Comparison of ENCODE assay signal across 21 cellular contexts in genomic region chr2:45714679-45715078, GRCh38.
"Had no signal": no experiment of that assay in that cellular context is flagged by ENCODE, and none has a peak within 500 bp of the region (broad histone marks: within the 10 kb centered on the region; RNA-seq: fewer than 3 reads in every experiment).

No MANE protein-coding gene starts in this region.

- H3K27me3 ChIP-seq: colonic mucosa, hepatocyte, neutrophil, spleen, transverse colon, uterus had no signal

- H3K4me2 ChIP-seq: hepatocyte had no signal

- H3K4me3 Mint-ChIP-seq: naive thymus-derived CD8-positive, alpha-beta T cell; stimulated activated memory B cell treated with anti-CD40 and anti-IgM and Interleukin-4, amounts not matched to agents 10 μg/mL and 1 μg/mL and 100 μg/mL, for 72 hours; stimulated activated naive CD8-positive, alpha-beta T cell treated with anti-CD3 and anti-CD28 coated beads, Interleukin-15, amount 100 ng/mL, for 72 hours had no signal

- H3K27ac Mint-ChIP-seq: stimulated activated naive CD8-positive, alpha-beta T cell treated with anti-CD3 and anti-CD28 coated beads, Interleukin-15, amount 100 ng/mL, for 72 hours had no signal

- H3K4me1 Mint-ChIP-seq: stimulated activated naive CD8-positive, alpha-beta T cell treated with anti-CD3 and anti-CD28 coated beads, Interleukin-15, amount 100 ng/mL, for 72 hours had no signal

- DNase-seq: colonic mucosa; dermis blood vessel endothelial cell; foreskin melanocyte; head of caudate nucleus; kidney; left colon; left ventricle myocardium superior; naive thymus-derived CD8-positive, alpha-beta T cell; spleen; stimulated activated CD4-positive, alpha-beta T cell treated with anti-CD3 and anti-CD28 coated beads, Interleukin-15, amount 100 ng/mL, for 24 hours; stimulated activated CD4-positive, alpha-beta T cell treated with anti-CD3 and anti-CD28 coated beads, Interleukin-1b, Interleukin-23, amount 100 ng/mL, for 48 hours; stimulated activated CD4-positive, alpha-beta T cell treated with anti-CD3 and anti-CD28 coated beads, Interleukin-4, amount 100 ng/mL, for 24 hours; stimulated activated naive CD8-positive, alpha-beta T cell treated with anti-CD3 and anti-CD28 coated beads, Interleukin-15, amount 100 ng/mL, for 72 hours; transverse colon; uterus had no signal

- ATAC-seq: left colon; left ventricle myocardium superior; naive thymus-derived CD8-positive, alpha-beta T cell; sciatic nerve; stimulated activated memory B cell treated with anti-CD40 and anti-IgM and Interleukin-4, amounts not matched to agents 10 μg/mL and 1 μg/mL and 100 μg/mL, for 72 hours; stimulated activated naive CD8-positive, alpha-beta T cell treated with anti-CD3 and anti-CD28 coated beads, Interleukin-15, amount 100 ng/mL, for 72 hours had no signal

- H3K27me3 Mint-ChIP-seq: naive thymus-derived CD8-positive, alpha-beta T cell; stimulated activated memory B cell treated with anti-CD40 and anti-IgM and Interleukin-4, amounts not matched to agents 10 μg/mL and 1 μg/mL and 100 μg/mL, for 72 hours; stimulated activated naive CD8-positive, alpha-beta T cell treated with anti-CD3 and anti-CD28 coated beads, Interleukin-15, amount 100 ng/mL, for 72 hours had no signal

- H3K27ac ChIP-seq: colonic mucosa, hepatocyte, neutrophil, spleen, thoracic aorta, transverse colon, uterus had no signal

- H3K4me3 ChIP-seq: colonic mucosa, hepatocyte, lung, spleen, thoracic aorta, transverse colon, uterus had no signal

- H3K36me3 ChIP-seq: colonic mucosa, neutrophil, spleen, thoracic aorta, transverse colon, uterus had no signal

- H3K9me3 ChIP-seq: colonic mucosa, neutrophil, spleen, thoracic aorta, transverse colon, uterus had no signal

- H3K9me3 Mint-ChIP-seq: naive thymus-derived CD8-positive, alpha-beta T cell had no signal

- H3K79me2 ChIP-seq: hepatocyte had no signal

- H2AFZ ChIP-seq: hepatocyte had no signal

- H3K4me1 ChIP-seq: colonic mucosa, transverse colon, uterus had no signal
